Comparison of ENCODE assay signal across 1 cellular context in genomic region chr6:162416307-162416706, GRCh38.
TF ChIP-seq lines count a peak whose summit lies in the region.

No MANE protein-coding gene starts in this region.

TF ChIP-seq in K562, 482 proteins besides CTCF, POLR2A, EP300 and RAD21 (continued from another document):
- TF ChIP-seq POLR3A (IDR thresholded peaks at IDR 0.05; ENCODE audit: borderline replicate concordance, extremely low read depth, insufficient read depth, insufficient read length) (no peak), E4F1 (CRISPR knock-in tag; IDR thresholded peaks at IDR 0.05; ENCODE audit: borderline replicate concordance) (no peak), CBX3 (IDR thresholded peaks at IDR 0.05; ENCODE audit: borderline replicate concordance in 1 of 2, low read length in 2 of 2) (no peak), MCM2 (IDR thresholded peaks at IDR 0.05; ENCODE audit: low read depth) (no peak), TEAD1 (CRISPR knock-in tag; IDR thresholded peaks at IDR 0.05) (no peak), ZNF764 (CRISPR knock-in tag; IDR thresholded peaks at IDR 0.05; ENCODE audit: low read depth) (no peak), CBX2 (IDR thresholded peaks at IDR 0.05; ENCODE audit: insufficient read depth, low read length, poor library complexity, severe bottlenecking) (no peak), CBX1 (IDR thresholded peaks at IDR 0.05; ENCODE audit: low read depth) (no peak), MXI1 (IDR thresholded peaks at IDR 0.05; ENCODE audit: low read depth, low read length) (no peak), RREB1 (CRISPR knock-in tag; IDR thresholded peaks at IDR 0.05) (no peak)
TF ChIP-seq in K562: peak in this region for 3.
